Comparison of ENCODE assay signal across 8 cellular contexts in genomic region chr2:199739413-199740110, GRCh38.
A peak's percentile ranks its signal among the peaks of the same experiment; 100 is the strongest.
DNase-seq lines count a peak whose midpoint lies in the region; ATAC-seq, FAIRE-seq and TF ChIP-seq lines count a peak whose summit lies in the region.

No MANE protein-coding gene starts in this region.

- POLR2A ChIA-PET in HEK293T (lab: Yijun Ruan, JAX): no interaction called here

- peak; percentile 58 for FAIRE-seq in G401.6 (lab: Jason Lieb, UNC)

- peak; percentile 85 for TF ChIP-seq CTCF in epithelial cell of esophagus (IDR thresholded peaks at IDR 0.05; ENCODE audit: insufficient read depth, low read depth, low read length, missing control alignments)

- DNase-seq in HEK293T (ENCODE audit: extremely low spot score) (peak; percentile 71), NCI-H748 treated with DMSO at 0.1 percent for 48 hours (lab: John Stamatoyannopoulos, UW) (peak; percentile 49), epithelial cell of esophagus (ENCODE audit: low read depth) (peak; percentile 56), myocyte (ENCODE audit: low read depth) (peak; percentile 57)
- peak; percentile 14 to 56 (median 43) for DNase-seq in activated CD8-positive, alpha-beta memory T cell treated with anti-CD3 and anti-CD28 coated beads for 48 hours (ENCODE audit: low read depth in 2 of 3, low spot score in 2 of 3)
- DNase-seq in stimulated activated CD8-positive, alpha-beta memory T cell treated with anti-CD3 and anti-CD28 coated beads, Interleukin-7, amount 100 ng/mL, for 1 hour (ENCODE audit: low read depth in 2 of 2): peak; percentile 15 to 41

- ATAC-seq in HG03135 (IDR thresholded peaks at IDR 0.05; ENCODE audit: unreplicated experiment): no peak

- H3K4me3 ChIP-seq in epithelial cell of esophagus (ENCODE audit: low read length): no peak overlapping the region

- CTCF ChIA-PET in HEK293T (lab: Yijun Ruan, JAX): interaction anchor here (0.6 to 5.1 kb wide), 11 partner anchors 14 to 1594 kb away, joined by 3 to 27 read pairs (median 3); no protein-coding TSS in a partner anchor

TF ChIP-seq in HEK293T, 16 proteins besides CTCF, POLR2A, EP300 and RAD21:
- TF ChIP-seq PKNOX1 (IDR thresholded peaks at IDR 0.05) (peak; percentile 44; the same call in 1 of the 2 replicates), BHLHE40 (IDR thresholded peaks at IDR 0.05; ENCODE audit: borderline replicate concordance) (no peak)
